In genomic region chr22:40524392-40525249, GRCh38 we compare ENCODE assay signal across 10 cellular contexts.
DNase-seq lines count a peak whose midpoint lies in the region; ATAC-seq and TF ChIP-seq lines count a peak whose summit lies in the region.
"Had no signal": no experiment of that assay in that cellular context is flagged by ENCODE, and none has a peak within 500 bp of the region (broad histone marks: within the 10 kb centered on the region; RNA-seq: fewer than 3 reads in every experiment).

No MANE protein-coding gene starts in this region.

- peak; percentile 28 to 32 for ATAC-seq in naive B cell (ENCODE audit: low read depth in 2 of 2)

- peaks cover 4% of the 10 kb centered on the region for H3K9me3 Mint-ChIP-seq in chondrocyte (ENCODE audit: low read depth)
- H3K9me3 Mint-ChIP-seq in naive B cell, result no peaks in the 10 kb centered on the region
- H3K9me3 Mint-ChIP-seq: activated naive CD4-positive, alpha-beta T cell treated with anti-CD3 and anti-CD28 coated beads, Interleukin-2, amount 10 ng/mL, durations not matched to agents 7 days and 5 days had no signal

- H3K27me3 Mint-ChIP-seq in chondrocyte (ENCODE audit: low read depth), result no peaks in the 10 kb centered on the region
- no peaks in the 10 kb centered on the region for H3K27me3 Mint-ChIP-seq in naive B cell
- H3K27me3 Mint-ChIP-seq: activated naive CD4-positive, alpha-beta T cell treated with anti-CD3 and anti-CD28 coated beads, Interleukin-2, amount 10 ng/mL, durations not matched to agents 7 days and 5 days had no signal

- peak overlapping the region; percentile 41 for H3K27ac Mint-ChIP-seq in chondrocyte (ENCODE audit: unreplicated experiment)
- H3K27ac Mint-ChIP-seq in naive B cell, result peak overlapping the region in 1 of 6 donors; percentile 47
- H3K27ac Mint-ChIP-seq: activated naive CD4-positive, alpha-beta T cell treated with anti-CD3 and anti-CD28 coated beads, Interleukin-2, amount 10 ng/mL, durations not matched to agents 7 days and 5 days had no signal

- peak; percentile 13 for DNase-seq in DMS 273 (lab: John Stamatoyannopoulos, UW; ENCODE audit: unreplicated experiment)
- DNase-seq in DMS 273 treated with DMSO at 0.1 percent for 48 hours (lab: John Stamatoyannopoulos, UW), result no peak
- peak; percentile 43 for DNase-seq in NAMALWA (ENCODE audit: low spot score)
- no peak for DNase-seq in chondrocyte (ENCODE audit: low spot score)
- no peak for DNase-seq in naive B cell
- DNase-seq in stimulated activated naive CD4-positive, alpha-beta T cell (lab: John Stamatoyannopoulos, UW), result no peak
- DNase-seq in GM03348 (ENCODE audit: low spot score), result no peak
- no peak for DNase-seq in NCI-H1092 treated with DMSO at 0.1 percent for 48 hours (lab: John Stamatoyannopoulos, UW)
- DNase-seq: NCI-H510A had no signal

- peak; percentile 60 for TF ChIP-seq CTCF in chondrocyte (IDR thresholded peaks at IDR 0.05)

- peaks cover 56% of the 10 kb centered on the region for H3K4me1 Mint-ChIP-seq in chondrocyte (ENCODE audit: low read depth)
- peaks cover 1 to 12% (median 6%) of the 10 kb centered on the region in 3 donors for H3K4me1 Mint-ChIP-seq in naive B cell

- H3K4me3 Mint-ChIP-seq in chondrocyte (ENCODE audit: unreplicated experiment), result no peak overlapping the region
- no peak overlapping the region for H3K4me3 Mint-ChIP-seq in naive B cell
- H3K4me3 Mint-ChIP-seq: activated naive CD4-positive, alpha-beta T cell treated with anti-CD3 and anti-CD28 coated beads, Interleukin-2, amount 10 ng/mL, durations not matched to agents 7 days and 5 days had no signal

- H3K36me3 Mint-ChIP-seq in chondrocyte (ENCODE audit: low read depth) (peaks cover 2% of the 10 kb centered on the region), naive B cell (peaks cover 0 to 4% of the 10 kb centered on the region in 2 donors)

Comparison
In these comparisons a context has a peak if more than half of its experiments do, and no peak if none do; other contexts are left out.
1. DNase-seq: peak in DMS 273 (single experiment) and NAMALWA (single experiment); none in DMS 273 treated with DMSO at 0.1 percent for 48 hours (single experiment), chondrocyte (single experiment), naive B cell (single experiment), stimulated activated naive CD4-positive, alpha-beta T cell (0 of 6), GM03348 (single experiment) and NCI-H1092 treated with DMSO at 0.1 percent for 48 hours (single experiment).